ENCODE assay signal across 18 cellular contexts in the genomic region with DNA sequence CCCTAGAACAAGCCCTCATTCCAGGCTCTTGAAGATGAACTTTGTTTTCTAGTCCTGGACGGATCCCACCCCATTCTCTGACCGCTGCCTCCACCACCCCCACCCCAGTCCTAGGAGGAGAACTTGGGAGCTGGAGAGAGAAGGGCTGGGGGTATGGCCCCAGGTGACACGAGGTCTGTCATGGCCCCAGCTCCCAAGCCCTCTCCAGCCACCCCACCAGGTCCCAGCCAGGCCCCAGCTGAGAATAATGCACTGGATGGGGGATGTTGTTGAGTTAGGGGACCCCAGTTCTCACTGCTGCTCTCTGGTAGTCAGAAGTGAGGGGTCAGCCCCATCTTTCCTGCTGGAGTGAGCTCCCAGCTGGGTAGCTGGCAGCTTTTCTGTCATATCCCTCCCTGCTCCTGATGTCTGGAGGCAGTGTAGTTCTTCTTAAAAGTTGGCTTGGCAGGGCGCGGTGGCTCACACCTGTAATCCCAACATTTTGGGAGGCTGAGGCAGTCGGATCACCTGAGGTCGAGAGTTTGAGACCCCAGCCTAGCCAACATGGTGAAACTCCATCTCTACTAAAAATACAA. TPM values are rescaled to one million over a fixed set of nuclear protein-coding genes. Genes with fewer than 3 reads are reported as not detected.
A peak's percentile ranks its signal among the peaks of the same experiment; 100 is the strongest.
DNase-seq lines count a peak whose midpoint lies in the region; ATAC-seq and TF ChIP-seq lines count a peak whose summit lies in the region.
"Had no signal": no experiment of that assay in that cellular context is flagged by ENCODE, and none has a peak within 500 bp of the region (broad histone marks: within the 10 kb centered on the region; RNA-seq: fewer than 3 reads in every experiment).

No MANE protein-coding gene starts in this region.

- H3K27ac ChIP-seq in GM23248 (peak overlapping the region; percentile 100), spleen (peak overlapping the region in 6 of 8 donors; percentile 47 to 78 (median 61)), caudate nucleus (ENCODE audit: low read depth, low read length) (no peak overlapping the region)
- H3K27ac ChIP-seq: BLaER1 had no signal

- H3K27ac Mint-ChIP-seq in chondrocyte (ENCODE audit: unreplicated experiment) (peak overlapping the region; percentile 100), mesothelial cell of epicardium (peak overlapping the region; percentile 95)

- H3K4me3 Mint-ChIP-seq in chondrocyte (ENCODE audit: unreplicated experiment) (peak overlapping the region; percentile 64), mesothelial cell of epicardium (peak overlapping the region; percentile 30)
- no peak overlapping the region for H3K4me3 Mint-ChIP-seq in activated T-cell treated with anti-CD3 and anti-CD28 coated beads, Interleukin-2, amount 50 U/mL, for 4 hours

- H3K9me3 ChIP-seq in GM23248 (ENCODE audit: low read depth): no peaks in the 10 kb centered on the region
- no peaks in the 10 kb centered on the region for H3K9me3 ChIP-seq in spleen
- H3K9me3 ChIP-seq: BLaER1, thyroid gland had no signal

- peaks cover 67% of the 10 kb centered on the region for H3K79me2 ChIP-seq in GM23248 (ENCODE audit: insufficient read depth)

- H3K9me3 Mint-ChIP-seq in chondrocyte (ENCODE audit: low read depth) (no peaks in the 10 kb centered on the region), mesothelial cell of epicardium (no peaks in the 10 kb centered on the region)
- no peaks in the 10 kb centered on the region for H3K9me3 Mint-ChIP-seq in activated T-cell treated with anti-CD3 and anti-CD28 coated beads, Interleukin-2, amount 50 U/mL, for 4 hours
- H3K9me3 Mint-ChIP-seq: naive thymus-derived CD8-positive, alpha-beta T cell had no signal

- in situ Hi-C loops in GM23248 (cut with MboI): no loop called here

- H3K36me3 ChIP-seq in GM23248 (ENCODE audit: low read depth) (peaks cover 3% of the 10 kb centered on the region), spleen (no peaks in the 10 kb centered on the region)
- H3K36me3 ChIP-seq: BLaER1, thyroid gland had no signal

- DNase-seq in GM23248: peak; percentile 11
- DNase-seq in chondrocyte (ENCODE audit: low spot score): no peak
- DNase-seq in mesothelial cell of epicardium (ENCODE audit: low spot score in 2 of 2, unreplicated experiment in 2 of 2): no peak
- DNase-seq in spleen: no peak
- DNase-seq in NCI-H1930 (lab: John Stamatoyannopoulos, UW): no peak
- no peak for DNase-seq in caudate nucleus (lab: John Stamatoyannopoulos, UW)
- DNase-seq in lower leg skin (ENCODE audit: low spot score in 2 of 2): no peak
- DNase-seq in activated T-cell treated with anti-CD3 and anti-CD28 coated beads, Interleukin-2, amount 50 U/mL, for 4 hours: no peak
- DNase-seq: activated T-cell treated with anti-CD3 and anti-CD28 coated beads for 4 hours; DND-41; effector CD8-positive, alpha-beta T cell; naive thymus-derived CD8-positive, alpha-beta T cell; NCI-H1092; NCI-H2227 treated with DMSO at 0.1 percent for 48 hours; thyroid gland had no signal

- H2AFZ ChIP-seq in GM23248: no peak overlapping the region

- intact Hi-C loops in spleen (cut with DNase I; ENCODE audit: low total_unique reads) (no loop called here), lower leg skin (cut with DNase I; ENCODE audit: low total_unique reads) (no loop called here)

- H3K4me3 ChIP-seq in GM23248: peak overlapping the region; percentile 58
- H3K4me3 ChIP-seq in spleen: no peak overlapping the region
- no peak overlapping the region for H3K4me3 ChIP-seq in lower leg skin (ENCODE audit: low read depth, poor library complexity, severe bottlenecking)
- H3K4me3 ChIP-seq: BLaER1, thyroid gland had no signal

- H3K4me1 Mint-ChIP-seq in chondrocyte (ENCODE audit: low read depth) (peaks cover 97% of the 10 kb centered on the region), mesothelial cell of epicardium (peaks cover 89% of the 10 kb centered on the region)
- peaks cover 9% of the 10 kb centered on the region for H3K4me1 Mint-ChIP-seq in activated T-cell treated with anti-CD3 and anti-CD28 coated beads, Interleukin-2, amount 50 U/mL, for 4 hours (ENCODE audit: low read depth)

- no peaks in the 10 kb centered on the region for H4K20me1 ChIP-seq in GM23248 (ENCODE audit: insufficient read depth)
- H4K20me1 ChIP-seq: BLaER1 had no signal

- H3K4me1 ChIP-seq in GM23248 (ENCODE audit: insufficient read depth): peaks cover 85% of the 10 kb centered on the region
- peaks cover 0 to 69% (median 12%) of the 10 kb centered on the region in 6 donors for H3K4me1 ChIP-seq in spleen

- H3K27me3 Mint-ChIP-seq in chondrocyte (ENCODE audit: low read depth): no peaks in the 10 kb centered on the region
- peaks cover 12% of the 10 kb centered on the region for H3K27me3 Mint-ChIP-seq in mesothelial cell of epicardium (ENCODE audit: low read depth)
- peaks cover 77% of the 10 kb centered on the region for H3K27me3 Mint-ChIP-seq in activated T-cell treated with anti-CD3 and anti-CD28 coated beads, Interleukin-2, amount 50 U/mL, for 4 hours (ENCODE audit: low read depth)

- TF ChIP-seq POLR2A in spleen (IDR thresholded peaks at IDR 0.05) (no peak), lower leg skin (IDR thresholded peaks at IDR 0.05) (no peak)

- no peaks in the 10 kb centered on the region for H3K9me2 ChIP-seq in GM23248 (ENCODE audit: insufficient read depth)

- peak overlapping the region; percentile 100 for H3K9ac ChIP-seq in GM23248
- H3K9ac ChIP-seq: BLaER1 had no signal

- H3K36me3 Mint-ChIP-seq in chondrocyte (ENCODE audit: low read depth): peaks cover 5% of the 10 kb centered on the region
- H3K36me3 Mint-ChIP-seq in mesothelial cell of epicardium: no peaks in the 10 kb centered on the region
- H3K36me3 Mint-ChIP-seq in activated T-cell treated with anti-CD3 and anti-CD28 coated beads, Interleukin-2, amount 50 U/mL, for 4 hours (ENCODE audit: insufficient read depth): no peaks in the 10 kb centered on the region
- H3K36me3 Mint-ChIP-seq: naive thymus-derived CD8-positive, alpha-beta T cell had no signal

- TF ChIP-seq CTCF in chondrocyte (IDR thresholded peaks at IDR 0.05) (no peak), mesothelial cell of epicardium (IDR thresholded peaks at IDR 0.05; ENCODE audit: unreplicated experiment) (no peak), spleen (IDR thresholded peaks at IDR 0.05 in 8 of 11, conservative IDR thresholded peaks at IDR 0.05 in 3 of 11) (no peak), lower leg skin (IDR thresholded peaks at IDR 0.05) (no peak)

- H3K27me3 ChIP-seq in GM23248 (replicated peaks; ENCODE audit: insufficient read depth) (no peaks in the 10 kb centered on the region), spleen (replicated peaks in 1 of 7) (peaks cover 0 to 97% (median 20%) of the 10 kb centered on the region in 7 donors)

- H3K4me2 ChIP-seq in GM23248 (ENCODE audit: unreplicated experiment): peak overlapping the region; percentile 83

- H3F3A ChIP-seq in GM23248 (ENCODE audit: insufficient read depth): peaks cover 66% of the 10 kb centered on the region

- WGBS in GM23248 (ENCODE audit: low coverage in 1 of 2, low lambda C conversion rate in 2 of 2, missing lambda C conversion rate in 2 of 2), 2 experiments: 68 to 70% methylated on average over 7 of the region's 7 CpGs
- 66 to 87% (median 85%) methylated on average over 5 to 7 of the region's 7 CpGs for WGBS in spleen, 5 donors
- WGBS in lower leg skin, 2 donors: 79 to 86% methylated on average over 7 of the region's 7 CpGs

- ATAC-seq in activated T-cell treated with anti-CD3 and anti-CD28 coated beads, Interleukin-2, amount 50 U/mL, for 4 hours: no peak
- ATAC-seq: activated CD4-positive, CD25-positive, alpha-beta regulatory T cell treated with anti-CD3 and anti-CD28 coated beads, Interleukin-2, amount 50 U/mL, for 24 hours; HepG2; naive thymus-derived CD8-positive, alpha-beta T cell had no signal

RNA-seq across cellular contexts. Expression of a gene that starts 4.6 kb away (rescaled TPM):
- total RNA-seq in GM23248 (2014; rRNA removed; shearing (Covaris generic)): 6,472 and 7,860 TPM in 2 replicates
- 15,283 and 15,653 TPM in 2 replicates for polyA plus RNA-seq in GM23248 (2016; fragmentation: Nextera tagmentation; extraction: Ambion mirVana)
- total RNA-seq in chondrocyte: 34,852 to 36,120 TPM (median 35,333 TPM) in 3 replicates
- 3,780 to 4,004 TPM (median 3,972 TPM) in 3 replicates for total RNA-seq in mesothelial cell of epicardium
- 100 to 1,000 TPM in 2 of 7 donors, 10 to 100 TPM in 4, 1 to 10 TPM in 1; 7.4 to 458 (median 65.4) TPM for total RNA-seq in spleen
- 10 to 100 TPM in 2 of 3 donors, 1 to 10 TPM in 1; 7.1 to 24.0 (median 11.3) TPM for polyA plus RNA-seq in spleen
- 10 to 100 TPM; 15.0 to 90.5 (median 25.8) TPM for total RNA-seq in lower leg skin
- total RNA-seq in activated T-cell treated with anti-CD3 and anti-CD28 coated beads, Interleukin-2, amount 50 U/mL, for 4 hours: 1 to 10 TPM; 1.6 to 3.2 (median 2.8) TPM
- total RNA-seq: HepG2 had no signal
- polyA plus RNA-seq: naive thymus-derived CD8-positive, alpha-beta T cell had no signal

RNA-seq across cellular contexts. Expression of a gene that starts 40.2 kb away (rescaled TPM):
- 1.6 TPM in 1 of 2 replicates, not detected in the other for total RNA-seq in GM23248 (2014; rRNA removed; shearing (Covaris generic))
- 1.4 and 1.8 TPM in 2 replicates for polyA plus RNA-seq in GM23248 (2016; fragmentation: Nextera tagmentation; extraction: Ambion mirVana)
- total RNA-seq in chondrocyte: 0.85 to 5.5 TPM (median 1.3 TPM) in 3 replicates
- not detected in 3 replicates for total RNA-seq in mesothelial cell of epicardium
- 1 to 10 TPM in 6 of 7 donors, not detected in 1; 1.2 to 4.7 (median 2.7) TPM for total RNA-seq in spleen
- polyA plus RNA-seq in spleen: 1 to 10 TPM; 3.7 to 5.9 (median 5.7) TPM
- total RNA-seq in lower leg skin: 1 to 10 TPM; 1.0 to 9.9 (median 5.6) TPM
- total RNA-seq in activated T-cell treated with anti-CD3 and anti-CD28 coated beads, Interleukin-2, amount 50 U/mL, for 4 hours: not detected
- total RNA-seq: HepG2; naive thymus-derived CD8-positive, alpha-beta T cell had no signal
- polyA plus RNA-seq: HepG2 had no signal

RNA-seq across cellular contexts. Expression of a gene that starts 55.5 kb away (rescaled TPM):
- total RNA-seq in GM23248 (2014; rRNA removed; shearing (Covaris generic)): 62.0 and 69.4 TPM in 2 replicates
- polyA plus RNA-seq in GM23248 (2016; fragmentation: Nextera tagmentation; extraction: Ambion mirVana) (2.3 and 3.2 TPM in 2 replicates), spleen (100 to 1,000 TPM in 1 of 3 donors, 10 to 100 TPM in 2; 30.0 to 105 (median 40.9) TPM)
- total RNA-seq in chondrocyte (75.4 to 84.2 TPM (median 79.3 TPM) in 3 replicates), mesothelial cell of epicardium (56.4 to 58.6 TPM (median 56.6 TPM) in 3 replicates), spleen (100 to 1,000 TPM in 4 of 7 donors, 10 to 100 TPM in 3; 54.1 to 136 (median 112) TPM), lower leg skin (10 to 100 TPM; 20.7 to 31.9 (median 29.5) TPM)
- total RNA-seq in activated T-cell treated with anti-CD3 and anti-CD28 coated beads, Interleukin-2, amount 50 U/mL, for 4 hours: 10 to 100 TPM; 70.2 to 82.2 (median 76.6) TPM
